ENCODE assay signal across 20 cellular contexts in genomic region chr15:47616876-47617275, GRCh38.
"Had no signal": no experiment of that assay in that cellular context is flagged by ENCODE, and none has a peak within 500 bp of the region (broad histone marks: within the 10 kb centered on the region; RNA-seq: fewer than 3 reads in every experiment).

No MANE protein-coding gene starts in this region.

- H3K9me3 ChIP-seq: colonic mucosa, gastrocnemius medialis, neutrophil, right lobe of liver, thoracic aorta, tibial nerve, upper lobe of right lung, uterus had no signal

- H3K27me3 ChIP-seq: colonic mucosa, gastrocnemius medialis, neutrophil, right lobe of liver, tibial nerve, upper lobe of right lung, uterus had no signal

- H3K4me1 ChIP-seq: colonic mucosa, gastrocnemius medialis, parathyroid adenoma, right lobe of liver, tibial nerve, upper lobe of right lung, uterus had no signal

- H3K4me3 ChIP-seq: colonic mucosa, gastrocnemius medialis, lung, right lobe of liver, thoracic aorta, tibial nerve, upper lobe of right lung, uterus had no signal

- H3K79me2 ChIP-seq: parathyroid adenoma had no signal

- H3K36me3 ChIP-seq: colonic mucosa, gastrocnemius medialis, neutrophil, right lobe of liver, thoracic aorta, tibial nerve, upper lobe of right lung, uterus had no signal

- DNase-seq: colonic mucosa; effector CD8-positive, alpha-beta T cell; endodermal cell; gastrocnemius medialis; head of caudate nucleus; kidney; natural killer cell; right lobe of liver; small intestine; stimulated activated CD4-positive, alpha-beta T cell treated with anti-CD3 and anti-CD28 coated beads, Interleukin-15, amount 100 ng/mL, for 24 hours; stimulated activated CD4-positive, alpha-beta T cell treated with anti-CD3 and anti-CD28 coated beads, Interleukin-2, amount 100 ng/mL, for 48 hours; stimulated activated naive B cell treated with anti-CD40 and anti-IgM and Interleukin-4, amounts not matched to agents 10 μg/mL and 1 μg/mL and 100 μg/mL, for 72 hours; upper lobe of right lung; uterus had no signal

- H3K9ac ChIP-seq: parathyroid adenoma had no signal

- H2AFZ ChIP-seq: parathyroid adenoma had no signal

- H3K27ac ChIP-seq: colonic mucosa, gastrocnemius medialis, neutrophil, parathyroid adenoma, right lobe of liver, thoracic aorta, tibial nerve, upper lobe of right lung, uterus had no signal

- ATAC-seq: gastrocnemius medialis; left lobe of liver; natural killer cell; right lobe of liver; stimulated activated naive B cell treated with anti-CD40 and anti-IgM and Interleukin-4, amounts not matched to agents 10 μg/mL and 1 μg/mL and 100 μg/mL, for 72 hours; upper lobe of right lung had no signal
